25 cellular contexts compared by ENCODE assay signal in the genomic region with DNA sequence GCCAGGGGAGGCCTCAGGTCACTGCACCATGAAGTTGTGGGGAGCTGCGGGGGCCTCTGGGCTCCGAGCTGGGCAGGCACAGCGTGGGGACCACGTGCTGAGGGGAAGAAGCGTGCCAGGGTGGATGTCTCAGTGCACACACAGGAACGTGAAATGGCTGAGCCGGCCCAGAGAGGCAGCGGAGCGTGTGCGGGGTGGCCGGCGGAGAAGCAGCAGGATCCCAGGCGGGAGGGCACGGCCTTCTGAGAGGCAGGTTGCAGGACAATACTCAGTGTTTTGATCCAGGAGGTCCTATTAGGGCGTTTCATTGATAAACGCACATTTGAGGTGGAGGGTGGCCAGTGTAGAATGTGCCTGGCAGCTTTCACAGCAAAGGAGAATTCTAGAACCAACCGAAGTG. TPM values are rescaled to one million over a fixed set of nuclear protein-coding genes. Genes with fewer than 3 reads are reported as not detected.
"Had no signal": no experiment of that assay in that cellular context is flagged by ENCODE, and none has a peak within 500 bp of the region (broad histone marks: within the 10 kb centered on the region; RNA-seq: fewer than 3 reads in every experiment).

No MANE protein-coding gene starts in this region.

- H3K9ac ChIP-seq: parathyroid adenoma had no signal

- H3K27ac Mint-ChIP-seq: naive thymus-derived CD4-positive, alpha-beta T cell had no signal

- H3K27ac ChIP-seq: coronary artery, dorsolateral prefrontal cortex, hepatocyte, parathyroid adenoma, prostate gland, sigmoid colon, skin epidermis, suprapubic skin, tibial artery, uterus had no signal

- H3K4me3 Mint-ChIP-seq: naive thymus-derived CD4-positive, alpha-beta T cell had no signal

- DNase-seq: dorsolateral prefrontal cortex; effector CD8-positive, alpha-beta T cell; foreskin melanocyte; head of caudate nucleus; kidney glomerular epithelial cell; mammary epithelial cell; naive thymus-derived CD4-positive, alpha-beta T cell; nucleus accumbens; sigmoid colon; stimulated activated CD4-positive, alpha-beta T cell treated with anti-CD3 and anti-CD28 coated beads, Interleukin-2, amount 100 ng/mL, for 24 hours; stimulated activated CD4-positive, alpha-beta T cell treated with anti-CD3 and anti-CD28 coated beads, Interleukin-4, amount 100 ng/mL, for 4 hours; stimulated activated naive CD4-positive, alpha-beta T cell; tibial artery; uterus had no signal

- H3K4me2 ChIP-seq: hepatocyte had no signal

- H3K9me3 ChIP-seq: prostate gland, suprapubic skin, uterus had no signal

- H2AFZ ChIP-seq: hepatocyte, parathyroid adenoma had no signal

- H3K27me3 ChIP-seq: dorsolateral prefrontal cortex, hepatocyte, upper lobe of left lung, uterus had no signal

- H3K36me3 ChIP-seq: prostate gland, sigmoid colon, suprapubic skin, tibial artery, uterus had no signal

- ATAC-seq: left lobe of liver; naive thymus-derived CD4-positive, alpha-beta T cell had no signal

- H3K27me3 Mint-ChIP-seq: naive thymus-derived CD4-positive, alpha-beta T cell had no signal

- H3K4me3 ChIP-seq: coronary artery, dorsolateral prefrontal cortex, hepatocyte, prostate gland, sigmoid colon, skin epidermis, suprapubic skin, tibial artery, upper lobe of left lung, uterus had no signal

- H3K4me1 ChIP-seq: parathyroid adenoma, prostate gland, sigmoid colon, suprapubic skin, tibial artery, uterus had no signal

RNA-seq across cellular contexts. Expression of a gene that starts 39.0 kb away (rescaled TPM):
- total RNA-seq: chondrocyte; hepatocyte; mammary epithelial cell; mononuclear cell; naive thymus-derived CD4-positive, alpha-beta T cell; renal cortical epithelial cell had no signal
- polyA plus RNA-seq: mammary epithelial cell; naive thymus-derived CD4-positive, alpha-beta T cell had no signal
